Comparison of ENCODE assay signal across 2 cellular contexts in genomic region chr5:95988094-95988493, GRCh38.
TF ChIP-seq lines count a peak whose summit lies in the region.

No MANE protein-coding gene starts in this region.

TF ChIP-seq in GM23338, 12 proteins besides CTCF, POLR2A, EP300 and RAD21 (continued from another document):
- TF ChIP-seq ZNF462 (CRISPR knock-in tag; IDR thresholded peaks at IDR 0.05) (no peak), ZNF114 (CRISPR knock-in tag; IDR thresholded peaks at IDR 0.05) (no peak), REST (IDR thresholded peaks at IDR 0.05; ENCODE audit: unreplicated experiment) (no peak), POLR2AphosphoS5 (IDR thresholded peaks at IDR 0.05; ENCODE audit: low read depth) (no peak), ZNF331 (CRISPR knock-in tag; IDR thresholded peaks at IDR 0.05; ENCODE audit: low read depth) (no peak), STAT1 (IDR thresholded peaks at IDR 0.05; ENCODE audit: unreplicated experiment) (no peak), CREB1 (CRISPR knock-in tag; IDR thresholded peaks at IDR 0.05; ENCODE audit: low read depth) (no peak), JUNB (IDR thresholded peaks at IDR 0.05; ENCODE audit: unreplicated experiment) (no peak), EZH2phosphoT487 (IDR thresholded peaks at IDR 0.05; ENCODE audit: unreplicated experiment) (no peak)
- TF ChIP-seq, protein P1, sequence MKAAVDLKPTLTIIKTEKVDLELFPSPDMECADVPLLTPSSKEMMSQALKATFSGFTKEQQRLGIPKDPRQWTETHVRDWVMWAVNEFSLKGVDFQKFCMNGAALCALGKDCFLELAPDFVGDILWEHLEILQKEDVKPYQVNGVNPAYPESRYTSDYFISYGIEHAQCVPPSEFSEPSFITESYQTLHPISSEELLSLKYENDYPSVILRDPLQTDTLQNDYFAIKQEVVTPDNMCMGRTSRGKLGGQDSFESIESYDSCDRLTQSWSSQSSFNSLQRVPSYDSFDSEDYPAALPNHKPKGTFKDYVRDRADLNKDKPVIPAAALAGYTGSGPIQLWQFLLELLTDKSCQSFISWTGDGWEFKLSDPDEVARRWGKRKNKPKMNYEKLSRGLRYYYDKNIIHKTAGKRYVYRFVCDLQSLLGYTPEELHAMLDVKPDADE (IDR thresholded peaks at IDR 0.05): no peak

TF ChIP-seq in liver, 16 proteins besides CTCF, POLR2A, EP300 and RAD21 (continued from another document):
- TF ChIP-seq REST (IDR thresholded peaks at IDR 0.05): peak; percentile 12
